9 cellular contexts compared by ENCODE assay signal in genomic region chr19:51018745-51019543, GRCh38. TPM values are rescaled to one million over a fixed set of nuclear protein-coding genes. Genes with fewer than 3 reads are reported as not detected.
A peak's percentile ranks its signal among the peaks of the same experiment; 100 is the strongest.
DNase-seq lines count a peak whose midpoint lies in the region; ATAC-seq and TF ChIP-seq lines count a peak whose summit lies in the region.
"Had no signal": no experiment of that assay in that cellular context is flagged by ENCODE, and none has a peak within 500 bp of the region (broad histone marks: within the 10 kb centered on the region; RNA-seq: fewer than 3 reads in every experiment).

No MANE protein-coding gene starts in this region.

- TF ChIP-seq CTCF in foreskin keratinocyte (conservative IDR thresholded peaks at IDR 0.05) (no peak), parathyroid adenoma (IDR thresholded peaks at IDR 0.05) (no peak)

- no peaks in the 10 kb centered on the region; the same call in 1 of the 2 replicates for H3K9me3 ChIP-seq in ES-I3 (ENCODE audit: control insufficient read depth, insufficient read depth, low read length)
- no peaks in the 10 kb centered on the region for H3K9me3 ChIP-seq in parathyroid adenoma (ENCODE audit: control insufficient read depth, low read length)

- peaks cover 5% of the 10 kb centered on the region; the same call in 1 of the 2 replicates for H3K4me1 ChIP-seq in ES-I3 (ENCODE audit: insufficient read depth, low read length)
- no peaks in the 10 kb centered on the region for H3K4me1 ChIP-seq in foreskin keratinocyte
- peaks cover 10% of the 10 kb centered on the region for H3K4me1 ChIP-seq in parathyroid adenoma

- H3K4me3 ChIP-seq in parathyroid adenoma (ENCODE audit: low read depth, low read length), result peak overlapping the region; percentile 47

- H2AFZ ChIP-seq in parathyroid adenoma, result peak overlapping the region; percentile 65

- H3K36me3 ChIP-seq in ES-I3 (ENCODE audit: insufficient read depth, low read length) (no peaks in the 10 kb centered on the region), parathyroid adenoma (ENCODE audit: control insufficient read depth, insufficient read depth, low read length) (no peaks in the 10 kb centered on the region)

- H3K79me2 ChIP-seq in parathyroid adenoma, result no peaks in the 10 kb centered on the region

- ATAC-seq in foreskin keratinocyte (peak; percentile 43), HG02571 (IDR thresholded peaks at IDR 0.05; ENCODE audit: unreplicated experiment) (no peak)

- H3K4me2 ChIP-seq in parathyroid adenoma (ENCODE audit: low read length), result peak overlapping the region; percentile 87

- peak overlapping the region; percentile 67 for H3K9ac ChIP-seq in ES-I3 (ENCODE audit: low read depth, low read length)
- no peak overlapping the region for H3K9ac ChIP-seq in parathyroid adenoma

- H3K27ac ChIP-seq in foreskin keratinocyte (peak overlapping the region; percentile 77), parathyroid adenoma (no peak overlapping the region)

- DNase-seq in NCI-H774 (lab: John Stamatoyannopoulos, UW) (peak; percentile 11), foreskin keratinocyte (no peak), iPS-NIHi7 (ENCODE audit: extremely low spot score) (no peak), globus pallidus (ENCODE audit: low spot score) (no peak)
- DNase-seq in stimulated activated CD4-positive, alpha-beta T cell treated with anti-CD3 and anti-CD28 coated beads, Interleukin-2, amount 100 ng/mL, for 48 hours, result no peak

- H3K27me3 ChIP-seq in foreskin keratinocyte (no peaks in the 10 kb centered on the region), parathyroid adenoma (ENCODE audit: control insufficient read depth, insufficient read depth, low read length) (no peaks in the 10 kb centered on the region)

RNA-seq across cellular contexts. Expression of gene KLK10, which starts 0.6 kb away (rescaled TPM):
- 23.5 and 104 TPM in 2 replicates for total RNA-seq in foreskin keratinocyte
- 38.6 and 179 TPM in 2 replicates for polyA plus RNA-seq in foreskin keratinocyte
- total RNA-seq: HT1080 had no signal

RNA-seq across cellular contexts. Expression of gene KLK11, which starts 7.5 kb away (rescaled TPM):
- 3.7 and 7.5 TPM in 2 replicates for total RNA-seq in foreskin keratinocyte
- 4.2 and 7.3 TPM in 2 replicates for polyA plus RNA-seq in foreskin keratinocyte
- total RNA-seq: HT1080 had no signal

RNA-seq across cellular contexts. Expression of gene KLK12, which starts 15.9 kb away (rescaled TPM):
- 0.17 TPM in 1 of 2 replicates, not detected in the other for total RNA-seq in foreskin keratinocyte
- 0.07 and 0.10 TPM in 2 replicates for polyA plus RNA-seq in foreskin keratinocyte
- total RNA-seq: HT1080 had no signal

RNA-seq across cellular contexts. Expression of gene KLK8, which starts 17.5 kb away (rescaled TPM):
- 88.9 and 91.7 TPM in 2 replicates for total RNA-seq in foreskin keratinocyte
- polyA plus RNA-seq in foreskin keratinocyte, result 114 and 124 TPM in 2 replicates
- total RNA-seq: HT1080 had no signal

RNA-seq across cellular contexts. Expression of gene KLK7, which starts 35.2 kb away (rescaled TPM):
- 6.3 and 8.1 TPM in 2 replicates for total RNA-seq in foreskin keratinocyte
- 6.3 and 6.4 TPM in 2 replicates for polyA plus RNA-seq in foreskin keratinocyte
- total RNA-seq: HT1080 had no signal
